In the genomic region with DNA sequence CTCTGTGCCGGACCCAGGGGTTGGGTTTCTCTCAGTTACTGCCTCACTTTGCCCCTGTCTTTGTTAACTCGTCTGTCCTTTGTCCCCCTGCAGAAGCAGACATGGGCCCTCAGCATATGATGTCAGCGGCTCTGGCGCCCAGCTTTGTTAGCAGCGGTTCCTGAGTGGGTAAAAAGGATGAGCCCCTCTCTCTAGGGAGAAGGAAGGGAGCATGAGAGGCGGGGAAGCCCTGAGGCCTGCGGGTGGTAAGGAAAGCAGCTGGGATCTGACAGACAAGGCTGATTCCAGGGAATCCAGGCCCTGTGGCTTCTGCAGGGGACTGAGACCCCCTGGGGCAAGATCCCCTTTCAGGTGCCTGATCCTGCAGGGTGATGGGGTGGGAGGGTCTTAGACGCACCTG, we compare ENCODE assay signal across 28 cellular contexts. TPM values are rescaled to one million over a fixed set of nuclear protein-coding genes. Genes with fewer than 3 reads are reported as not detected.
A peak's percentile ranks its signal among the peaks of the same experiment; 100 is the strongest.
DNase-seq lines count a peak whose midpoint lies in the region; ATAC-seq and TF ChIP-seq lines count a peak whose summit lies in the region.
"Had no signal": no experiment of that assay in that cellular context is flagged by ENCODE, and none has a peak within 500 bp of the region (broad histone marks: within the 10 kb centered on the region; RNA-seq: fewer than 3 reads in every experiment).

No MANE protein-coding gene starts in this region.

- WGBS in upper lobe of left lung, 2 donors, result 80 to 85% methylated on average over 8 of the region's 8 CpGs

- no peak for TF ChIP-seq CTCF in upper lobe of left lung (IDR thresholded peaks at IDR 0.05)

- peaks cover 8% of the 10 kb centered on the region for H3K36me3 Mint-ChIP-seq in T-helper 17 cell (ENCODE audit: low read depth)

- no peak for TF ChIP-seq EP300 in upper lobe of left lung (IDR thresholded peaks at IDR 0.05)

- H3K9me3 ChIP-seq in mucosa of rectum (ENCODE audit: control insufficient read depth in 2 of 2, low read length in 2 of 2), result no peaks in the 10 kb centered on the region
- no peaks in the 10 kb centered on the region for H3K9me3 ChIP-seq in upper lobe of left lung
- no peaks in the 10 kb centered on the region for H3K9me3 ChIP-seq in T-helper 17 cell (ENCODE audit: control insufficient read depth, low read length, poor library complexity, severe bottlenecking)
- H3K9me3 ChIP-seq: body of pancreas, esophagus muscularis mucosa, gastrocnemius medialis, pancreas, uterus had no signal

- peaks cover 4% of the 10 kb centered on the region for H3K36me3 ChIP-seq in H7 (replicated peaks; ENCODE audit: control insufficient read depth, insufficient read depth, low read length)
- no peaks in the 10 kb centered on the region for H3K36me3 ChIP-seq in mucosa of rectum (ENCODE audit: control insufficient read depth in 2 of 2, insufficient read depth in 2 of 2, low read length in 2 of 2)
- no peaks in the 10 kb centered on the region for H3K36me3 ChIP-seq in upper lobe of left lung
- H3K36me3 ChIP-seq: gastrocnemius medialis, pancreas, uterus had no signal

- H3K4me1 ChIP-seq in mucosa of rectum (ENCODE audit: control insufficient read depth in 2 of 2, insufficient read depth in 2 of 2, low read length in 2 of 2) (peaks cover 31 to 50% of the 10 kb centered on the region in 2 donors), upper lobe of left lung (peaks cover 10 to 26% (median 19%) of the 10 kb centered on the region in 4 donors)
- H3K4me1 ChIP-seq: body of pancreas, gastrocnemius medialis, pancreas had no signal

- H3K4me3 Mint-ChIP-seq in T-helper 17 cell, result no peak overlapping the region
- H3K4me3 Mint-ChIP-seq: activated B cell treated with CpG ODN at 0.5 μM for 24 hours; activated naive CD8-positive, alpha-beta T cell treated with anti-CD3 and anti-CD28 coated beads, Interleukin-2, amount 50 U/mL, for 24 hours; CD8-positive, alpha-beta memory T cell; effector memory CD8-positive, alpha-beta T cell; H9 had no signal

- no peak overlapping the region for H3K27ac Mint-ChIP-seq in T-helper 17 cell
- H3K27ac Mint-ChIP-seq: activated B cell treated with CpG ODN at 0.5 μM for 24 hours; activated naive CD8-positive, alpha-beta T cell treated with anti-CD3 and anti-CD28 coated beads, Interleukin-2, amount 50 U/mL, for 24 hours; CD8-positive, alpha-beta memory T cell had no signal

- DNase-seq in H7 (peak; percentile 56), SK-N-DZ (ENCODE audit: low spot score) (peak; percentile 45), upper lobe of left lung (no peak), T-helper 17 cell (no peak), sciatic nerve (ENCODE audit: low spot score) (no peak)
- DNase-seq: activated B cell treated with CpG ODN at 0.5 μM for 24 hours; activated CD4-positive, alpha-beta T cell treated with anti-CD3 and anti-CD28 coated beads, Interleukin-2, amount 50 U/mL, for 4 hours; activated CD8-positive, alpha-beta memory T cell treated with anti-CD3 and anti-CD28 coated beads, Interleukin-2, amount 50 U/mL, for 4 hours; activated effector memory CD4-positive, alpha-beta T cell treated with Interleukin-2 at 50 U/mL for 16 hours; activated naive CD8-positive, alpha-beta T cell treated with anti-CD3 and anti-CD28 coated beads, Interleukin-2, amount 50 U/mL, for 24 hours; CD8-positive, alpha-beta memory T cell; effector memory CD8-positive, alpha-beta T cell; gastrocnemius medialis; H9; KBM-7; NCI-H1436 treated with DMSO at 0.1 percent for 48 hours; NCI-H2227 treated with DMSO at 0.1 percent for 48 hours; NK-92 treated with Interleukin-12 subunit alpha and Interleukin-12 subunit beta, amount 100 ng/mL, for 24 hours; pancreas; right cardiac atrium; T-helper 2 cell; uterus had no signal

- peaks cover 12% of the 10 kb centered on the region for H3K4me1 Mint-ChIP-seq in T-helper 17 cell

- no peaks in the 10 kb centered on the region for H3K27me3 Mint-ChIP-seq in T-helper 17 cell
- H3K27me3 Mint-ChIP-seq: activated B cell treated with CpG ODN at 0.5 μM for 24 hours; activated naive CD8-positive, alpha-beta T cell treated with anti-CD3 and anti-CD28 coated beads, Interleukin-2, amount 50 U/mL, for 24 hours; effector memory CD8-positive, alpha-beta T cell had no signal

- H3K27me3 ChIP-seq in H7 (ENCODE audit: control insufficient read depth, insufficient read depth, low read length) (no peaks in the 10 kb centered on the region), mucosa of rectum (ENCODE audit: control insufficient read depth in 2 of 2, insufficient read depth in 2 of 2, low read length in 2 of 2) (no peaks in the 10 kb centered on the region), upper lobe of left lung (no peaks in the 10 kb centered on the region)
- H3K27me3 ChIP-seq: body of pancreas, esophagus muscularis mucosa, gastrocnemius medialis, pancreas, uterus had no signal

- TF ChIP-seq POLR2A in upper lobe of left lung (IDR thresholded peaks at IDR 0.05), result no peak

- intact Hi-C loops in sciatic nerve (cut with DNase I), result no loop called here

- ATAC-seq in upper lobe of left lung (ENCODE audit: low FRiP score in 2 of 2) (no peak), T-helper 17 cell (no peak), HG03097 (IDR thresholded peaks at IDR 0.05; ENCODE audit: low FRiP score, unreplicated experiment) (no peak), sciatic nerve (no peak)
- ATAC-seq: activated naive CD8-positive, alpha-beta T cell treated with anti-CD3 and anti-CD28 coated beads, Interleukin-2, amount 50 U/mL, for 24 hours; body of pancreas; effector memory CD8-positive, alpha-beta T cell; gastrocnemius medialis; Panc1 had no signal

- H3K4me3 ChIP-seq in H7 (ENCODE audit: insufficient read depth, low read depth, low read length), result no peak overlapping the region
- peak overlapping the region in 1 of 2 donors; percentile 20 for H3K4me3 ChIP-seq in mucosa of rectum (ENCODE audit: low read length in 2 of 2)
- H3K4me3 ChIP-seq in upper lobe of left lung, result no peak overlapping the region
- H3K4me3 ChIP-seq: body of pancreas, esophagus muscularis mucosa, gastrocnemius medialis, lung, uterus had no signal

- H3K27ac ChIP-seq in mucosa of rectum (ENCODE audit: low read depth in 2 of 2, low read length in 2 of 2) (peak overlapping the region; percentile 91 to 98), upper lobe of left lung (peak overlapping the region in 3 of 4 donors; percentile 60 to 81 (median 75))
- H3K27ac ChIP-seq: body of pancreas, esophagus muscularis mucosa, gastrocnemius medialis, pancreas, uterus had no signal

- H3K9ac ChIP-seq in mucosa of rectum (ENCODE audit: low read depth in 1 of 2, low read length in 2 of 2), result peak overlapping the region; percentile 47 to 88

RNA-seq across cellular contexts. Expression of a gene that starts 51.7 kb away (rescaled TPM):
- 266 and 322 TPM in 2 replicates for total RNA-seq in H7 (2014; rRNA removed; shearing (Covaris generic))
- polyA plus RNA-seq in SK-N-DZ (2014; cell fraction: cytosol; rRNA removed), result 121 and 151 TPM in 2 replicates
- 167 and 220 TPM in 2 replicates for polyA plus RNA-seq in SK-N-DZ (2014; cell fraction: nucleus; rRNA removed)
- total RNA-seq in upper lobe of left lung (10 to 100 TPM in 5 of 6 donors, 1 to 10 TPM in 1; 9.8 to 34.4 (median 20.2) TPM), T-helper 17 cell (10 to 100 TPM; 22.6 to 32.6 TPM), sciatic nerve (23.0 TPM)

Comparison
In these comparisons a context has a peak if more than half of its experiments do, and no peak if none do; other contexts are left out.
1. DNase-seq: peak in H7 (single experiment) and SK-N-DZ (single experiment); none in upper lobe of left lung (0 of 2), T-helper 17 cell (0 of 3) and sciatic nerve (single experiment).